In the genomic region with DNA sequence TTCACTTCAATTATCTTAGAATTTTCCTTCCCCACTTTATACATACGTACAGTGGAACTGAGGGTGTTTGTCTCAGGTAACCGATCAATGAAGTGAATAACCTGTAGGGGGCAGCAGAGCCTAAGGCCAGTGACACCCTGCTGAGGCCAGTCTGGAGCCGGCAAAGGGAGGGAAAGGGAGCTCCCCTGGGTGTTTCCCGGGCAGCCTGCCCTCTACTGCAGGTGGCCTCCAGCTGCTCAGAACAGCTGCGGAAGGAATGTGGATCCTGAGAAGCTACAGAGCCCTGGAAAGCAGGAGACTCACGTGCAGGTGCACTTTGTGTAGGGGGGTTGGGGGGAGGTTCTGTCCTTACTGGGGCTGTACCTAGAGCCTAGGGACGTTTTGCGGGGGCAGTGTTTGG, we compare ENCODE assay signal across 1 cellular context.
TF ChIP-seq lines count a peak whose summit lies in the region.

No MANE protein-coding gene starts in this region.

TF ChIP-seq in Ishikawa, 13 proteins besides CTCF, POLR2A, EP300 and RAD21 (continued from another document):
- TF ChIP-seq, protein P1, sequence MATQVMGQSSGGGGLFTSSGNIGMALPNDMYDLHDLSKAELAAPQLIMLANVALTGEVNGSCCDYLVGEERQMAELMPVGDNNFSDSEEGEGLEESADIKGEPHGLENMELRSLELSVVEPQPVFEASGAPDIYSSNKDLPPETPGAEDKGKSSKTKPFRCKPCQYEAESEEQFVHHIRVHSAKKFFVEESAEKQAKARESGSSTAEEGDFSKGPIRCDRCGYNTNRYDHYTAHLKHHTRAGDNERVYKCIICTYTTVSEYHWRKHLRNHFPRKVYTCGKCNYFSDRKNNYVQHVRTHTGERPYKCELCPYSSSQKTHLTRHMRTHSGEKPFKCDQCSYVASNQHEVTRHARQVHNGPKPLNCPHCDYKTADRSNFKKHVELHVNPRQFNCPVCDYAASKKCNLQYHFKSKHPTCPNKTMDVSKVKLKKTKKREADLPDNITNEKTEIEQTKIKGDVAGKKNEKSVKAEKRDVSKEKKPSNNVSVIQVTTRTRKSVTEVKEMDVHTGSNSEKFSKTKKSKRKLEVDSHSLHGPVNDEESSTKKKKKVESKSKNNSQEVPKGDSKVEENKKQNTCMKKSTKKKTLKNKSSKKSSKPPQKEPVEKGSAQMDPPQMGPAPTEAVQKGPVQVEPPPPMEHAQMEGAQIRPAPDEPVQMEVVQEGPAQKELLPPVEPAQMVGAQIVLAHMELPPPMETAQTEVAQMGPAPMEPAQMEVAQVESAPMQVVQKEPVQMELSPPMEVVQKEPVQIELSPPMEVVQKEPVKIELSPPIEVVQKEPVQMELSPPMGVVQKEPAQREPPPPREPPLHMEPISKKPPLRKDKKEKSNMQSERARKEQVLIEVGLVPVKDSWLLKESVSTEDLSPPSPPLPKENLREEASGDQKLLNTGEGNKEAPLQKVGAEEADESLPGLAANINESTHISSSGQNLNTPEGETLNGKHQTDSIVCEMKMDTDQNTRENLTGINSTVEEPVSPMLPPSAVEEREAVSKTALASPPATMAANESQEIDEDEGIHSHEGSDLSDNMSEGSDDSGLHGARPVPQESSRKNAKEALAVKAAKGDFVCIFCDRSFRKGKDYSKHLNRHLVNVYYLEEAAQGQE (IDR thresholded peaks at IDR 0.05; ENCODE audit: low read depth): no peak
- no peak for TF ChIP-seq FOXM1 (IDR thresholded peaks at IDR 0.05; ENCODE audit: borderline replicate concordance, low read depth)
- no peak; the same call in 1 of the 2 replicates for TF ChIP-seq YY1 (IDR thresholded peaks at IDR 0.05; ENCODE audit: low read depth)
